In genomic region chr22:30398685-30399680, GRCh38 we compare ENCODE assay signal across 12 cellular contexts. TPM values are rescaled to one million over a fixed set of nuclear protein-coding genes. Genes with fewer than 3 reads are reported as not detected.
A peak's percentile ranks its signal among the peaks of the same experiment; 100 is the strongest.
DNase-seq lines count a peak whose midpoint lies in the region; ATAC-seq and TF ChIP-seq lines count a peak whose summit lies in the region.
"Had no signal": no experiment of that assay in that cellular context is flagged by ENCODE, and none has a peak within 500 bp of the region (broad histone marks: within the 10 kb centered on the region; RNA-seq: fewer than 3 reads in every experiment).

No MANE protein-coding gene starts in this region.

- no peak overlapping the region for H4K5ac ChIP-seq in IMR-90 (ENCODE audit: low read depth, low read length)

- H3K14ac ChIP-seq in IMR-90 (replicated peaks; ENCODE audit: low read depth, low read length) (no peak overlapping the region), mesenchymal stem cell (ENCODE audit: low read length in 2 of 2) (no peak overlapping the region)

- H3K4ac ChIP-seq in IMR-90 (ENCODE audit: low read depth, low read length) (no peak overlapping the region), mesenchymal stem cell (ENCODE audit: low read depth in 1 of 2, low read length in 2 of 2) (no peak overlapping the region)

- H2BK120ac ChIP-seq in IMR-90 (ENCODE audit: low read depth, low read length) = no peak overlapping the region
- no peak overlapping the region for H2BK120ac ChIP-seq in mesenchymal stem cell (ENCODE audit: low read depth, low read length)

- H3K23ac ChIP-seq in IMR-90 (ENCODE audit: low read depth, low read length) = peak overlapping the region; percentile 33; the same call in 1 of the 2 replicates
- H3K23ac ChIP-seq in mesenchymal stem cell (ENCODE audit: low read length in 2 of 2) = no peak overlapping the region

- no TSS peak for BruUV-seq in IMR-90 (replicated peaks; lab: Mats Ljungman, UMichigan)

- intact Hi-C loops in IMR-90 (cut with micrococcal nuclease) = no loop called here
- intact Hi-C loops in left lung (cut with DNase I) = no loop called here

- TF ChIP-seq RAD21 in IMR-90 (IDR thresholded peaks at IDR 0.05; ENCODE audit: low read length) = no peak

- H3K4me2 ChIP-seq in IMR-90 (ENCODE audit: low read depth, low read length) = peak overlapping the region; percentile 94; the same call in 1 of the 2 replicates
- H3K4me2 ChIP-seq in mesenchymal stem cell (ENCODE audit: low read length, poor library complexity, severe bottlenecking) = no peak overlapping the region

- ATAC-seq in IMR-90 (ENCODE audit: low read depth) (no peak), HG03139 (IDR thresholded peaks at IDR 0.05; ENCODE audit: unreplicated experiment) (no peak), HG03196 (IDR thresholded peaks at IDR 0.05; ENCODE audit: unreplicated experiment) (no peak), left lung (no peak)

- peaks cover 14% of the 10 kb centered on the region for H3K4me1 ChIP-seq in IMR-90 (ENCODE audit: control insufficient read depth, insufficient read depth, low read length)
- peaks cover 25% of the 10 kb centered on the region for H3K4me1 ChIP-seq in mesenchymal stem cell (ENCODE audit: control insufficient read depth, insufficient read depth, low read depth, low read length)
- H3K4me1 ChIP-seq in left lung = peaks cover 3 to 21% of the 10 kb centered on the region in 2 donors
- H3K4me1 ChIP-seq: parathyroid adenoma had no signal

- peaks cover 16% of the 10 kb centered on the region for H4K20me1 ChIP-seq in IMR-90 (ENCODE audit: insufficient read depth, low read length)

- H3K56ac ChIP-seq in IMR-90 (ENCODE audit: extremely low read depth, insufficient read depth, low read length) = no peak overlapping the region

- H4K8ac ChIP-seq in IMR-90 (ENCODE audit: low read depth in 2 of 2, low read length in 2 of 2) (no peak overlapping the region; a peak in 1 of 4 replicates), mesenchymal stem cell (ENCODE audit: low read length) (no peak overlapping the region)

- no peak overlapping the region; the same call in 1 of the 2 replicates for H4K91ac ChIP-seq in IMR-90 (ENCODE audit: insufficient read depth, low read depth, low read length)
- no peak overlapping the region for H4K91ac ChIP-seq in mesenchymal stem cell (ENCODE audit: low read length)

- peak overlapping the region; percentile 70 for H2AK5ac ChIP-seq in IMR-90 (ENCODE audit: low read depth, low read length)
- H2AK5ac ChIP-seq in mesenchymal stem cell (ENCODE audit: low read length, severe bottlenecking) = no peak overlapping the region

- WGBS in IMR-90 (ENCODE audit: extremely low coverage in 2 of 2, insufficient read length in 1 of 2), 2 experiments = 74% methylated on average over 7 of the region's 25 CpGs; no CpG with 5 or more reads in 1 of the 2 experiments
- 88% methylated on average over 18 of the region's 25 CpGs for WGBS in mesenchymal stem cell

- in situ Hi-C loops in IMR-90 (cut with MboI; ENCODE audit: low sequenced_read_pairs) (loop anchor here (10.0 kb wide), 2 partner anchors 86 to 294 kb away; no protein-coding TSS in a partner anchor), astrocyte of the cerebellum (cut with HindIII; ENCODE audit: low sequenced_read_pairs) (no loop called here)

- CTCF ChIA-PET in IMR-90 (lab: Yijun Ruan, JAX) = no interaction called here

- POLR2A ChIA-PET in IMR-90 (lab: Charles Lee; ENCODE audit: unreplicated experiment) = interaction anchor here (0.5 kb wide), 1 partner anchor 515 kb away, joined by 3 read pairs; no protein-coding TSS in a partner anchor

- H2BK20ac ChIP-seq in IMR-90 (ENCODE audit: low read depth, low read length) = no peak overlapping the region

- H2AFZ ChIP-seq in IMR-90 (replicated peaks; ENCODE audit: low read length, poor library complexity) (peak overlapping the region; percentile 57), mesenchymal stem cell (ENCODE audit: low read depth, low read length) (no peak overlapping the region)
- H2AFZ ChIP-seq: parathyroid adenoma had no signal

- H2BK12ac ChIP-seq in mesenchymal stem cell (ENCODE audit: low read length in 2 of 2) = no peak overlapping the region

- H2BK15ac ChIP-seq in IMR-90 (ENCODE audit: low read depth, low read length) = no peak overlapping the region
- H2BK15ac ChIP-seq in mesenchymal stem cell (ENCODE audit: low read depth, poor library complexity, severe bottlenecking) = no peak overlapping the region

- no peaks in the 10 kb centered on the region for H3K27me3 ChIP-seq in IMR-90 (ENCODE audit: control insufficient read depth, insufficient read depth, low read length)
- no peaks in the 10 kb centered on the region for H3K27me3 ChIP-seq in mesenchymal stem cell (ENCODE audit: control insufficient read depth in 1 of 2, insufficient read depth in 1 of 2, low read length in 2 of 2)
- H3K27me3 ChIP-seq in left lung = peaks cover 0 to 52% of the 10 kb centered on the region in 2 donors

- H3K9me1 ChIP-seq in IMR-90 (ENCODE audit: insufficient read depth, low read length) = peaks cover 13% of the 10 kb centered on the region

- H3K27ac ChIP-seq in IMR-90 (ENCODE audit: insufficient read depth, low read length) (no peak overlapping the region), mesenchymal stem cell (ENCODE audit: low read length, poor library complexity, severe bottlenecking) (no peak overlapping the region), left lung (no peak overlapping the region)
- H3K27ac ChIP-seq: parathyroid adenoma had no signal

- H2BK5ac ChIP-seq in IMR-90 (ENCODE audit: low read depth, low read length, poor library complexity, severe bottlenecking) (no peak overlapping the region), mesenchymal stem cell (ENCODE audit: low read depth, low read length, poor library complexity, severe bottlenecking) (no peak overlapping the region)

- H3K9me3 ChIP-seq in IMR-90 (ENCODE audit: control insufficient read depth, insufficient read depth, low read length) (no peaks in the 10 kb centered on the region), mesenchymal stem cell (ENCODE audit: control insufficient read depth, low read length) (no peaks in the 10 kb centered on the region), left lung (no peaks in the 10 kb centered on the region)

- no peak overlapping the region for H2AK9ac ChIP-seq in IMR-90 (replicated peaks; ENCODE audit: low read depth, low read length, poor library complexity)

- TF ChIP-seq CTCF in AG10803 (conservative IDR thresholded peaks at IDR 0.05; ENCODE audit: low read length) = no peak
- no peak for TF ChIP-seq CTCF in IMR-90 (conservative IDR thresholded peaks at IDR 0.05; ENCODE audit: low read depth, low read length)
- no peak for TF ChIP-seq CTCF in astrocyte of the cerebellum (IDR thresholded peaks at IDR 0.05; ENCODE audit: low read depth, low read length, missing control alignments)
- no peak for TF ChIP-seq CTCF in left lung (IDR thresholded peaks at IDR 0.05)

- H3K4me3 ChIP-seq in AG10803 (ENCODE audit: low read length) (peak overlapping the region; percentile 83; the same call in 1 of the 2 replicates), IMR-90 (ENCODE audit: insufficient read depth, low read depth, low read length) (no peak overlapping the region), astrocyte of the cerebellum (ENCODE audit: low read depth, low read length) (peak overlapping the region; percentile 70), mesenchymal stem cell (ENCODE audit: insufficient read depth in 1 of 2, low read depth in 1 of 2, low read length in 2 of 2) (peak overlapping the region in 1 of 2 experiments; percentile 82), left lung (no peak overlapping the region)

- dilution Hi-C loops in IMR-90 (cut with HindIII; ENCODE audit: low sequenced_read_pairs, unreplicated experiment) = no loop called here

- no peak overlapping the region for H3K9ac ChIP-seq in IMR-90 (ENCODE audit: low read depth, low read length)
- peak overlapping the region; percentile 54 for H3K9ac ChIP-seq in mesenchymal stem cell (ENCODE audit: low read length)
- H3K9ac ChIP-seq: parathyroid adenoma had no signal

- peaks cover 4% of the 10 kb centered on the region; the same call in 1 of the 2 replicates for H3K36me3 ChIP-seq in IMR-90 (ENCODE audit: control insufficient read depth, insufficient read depth, low read length)
- H3K36me3 ChIP-seq in mesenchymal stem cell (ENCODE audit: control insufficient read depth in 1 of 2, insufficient read depth in 2 of 2, low read depth in 1 of 2, low read length in 2 of 2) = peaks cover 2 to 10% of the 10 kb centered on the region in 2 experiments
- no peaks in the 10 kb centered on the region for H3K36me3 ChIP-seq in left lung

- no peak for TF ChIP-seq POLR2A in IMR-90 (IDR thresholded peaks at IDR 0.05; ENCODE audit: low read depth, low read length)

- H3K18ac ChIP-seq in IMR-90 (ENCODE audit: low read depth, low read length) (no peak overlapping the region), mesenchymal stem cell (ENCODE audit: low read depth in 1 of 2, low read length in 2 of 2) (no peak overlapping the region)

- DNase-seq in AG10803 (ENCODE audit: low read depth) (no peak), IMR-90 (no peak), astrocyte of the cerebellum (ENCODE audit: low read depth) (no peak), mesenchymal stem cell (no peak), NCI-H1092 (lab: John Stamatoyannopoulos, UW) (no peak), left lung (no peak)
- DNase-seq: activated gamma-delta T cell, head of caudate nucleus, NCI-H187 treated with DMSO at 0.1 percent for 48 hours had no signal

- H3K79me1 ChIP-seq in IMR-90 (ENCODE audit: low read depth in 1 of 2, low read length in 2 of 2) (peaks cover 22 to 44% of the 10 kb centered on the region in 2 experiments), mesenchymal stem cell (replicated peaks; ENCODE audit: low read length, poor library complexity, severe bottlenecking) (peaks cover 34% of the 10 kb centered on the region)

RNA-seq across cellular contexts. Expression of gene SEC14L2, which starts 2.2 kb away (rescaled TPM):
- 37.8 and 54.8 TPM in 2 replicates for total RNA-seq in IMR-90 (2012; rRNA removed)
- polyA plus RNA-seq in IMR-90 (2012; rRNA removed) = 24.0 and 38.7 TPM in 2 replicates
- polyA plus RNA-seq in IMR-90 (2012; cell fraction: cytosol; rRNA removed) = 10.1 and 20.7 TPM in 2 replicates
- 57.9 and 59.4 TPM in 2 replicates for polyA plus RNA-seq in IMR-90 (2012; cell fraction: nucleus; rRNA removed; ENCODE audit: low replicate concordance)
- 5.6 TPM for polyA plus RNA-seq in mesenchymal stem cell (2013, experiment 1 of 2)
- 4.8 TPM for polyA plus RNA-seq in mesenchymal stem cell (2013, experiment 2 of 2)
- 1 to 10 TPM; 8.3 to 9.2 TPM for total RNA-seq in left lung

RNA-seq across cellular contexts. Expression of gene RNF215, which starts 11.8 kb away (rescaled TPM):
- total RNA-seq in IMR-90 (2012; rRNA removed) (13.6 and 15.8 TPM in 2 replicates), left lung (10 to 100 TPM; 14.6 to 19.0 TPM)
- 21.4 and 21.9 TPM in 2 replicates for polyA plus RNA-seq in IMR-90 (2012; rRNA removed)
- polyA plus RNA-seq in IMR-90 (2012; cell fraction: cytosol; rRNA removed) = 12.5 and 16.5 TPM in 2 replicates
- 74.1 and 148 TPM in 2 replicates for polyA plus RNA-seq in IMR-90 (2012; cell fraction: nucleus; rRNA removed; ENCODE audit: low replicate concordance)
- 5.1 TPM for polyA plus RNA-seq in mesenchymal stem cell (2013, experiment 1 of 2)
- polyA plus RNA-seq in mesenchymal stem cell (2013, experiment 2 of 2) = 7.0 TPM

RNA-seq across cellular contexts. Expression of gene MTFP1, which starts 26.6 kb away (rescaled TPM):
- total RNA-seq in IMR-90 (2012; rRNA removed) = 5.6 and 7.3 TPM in 2 replicates
- 7.7 and 8.1 TPM in 2 replicates for polyA plus RNA-seq in IMR-90 (2012; rRNA removed)
- 26.6 and 29.1 TPM in 2 replicates for polyA plus RNA-seq in IMR-90 (2012; cell fraction: cytosol; rRNA removed)
- polyA plus RNA-seq in IMR-90 (2012; cell fraction: nucleus; rRNA removed; ENCODE audit: low replicate concordance) = 10.3 and 20.5 TPM in 2 replicates
- 7.4 TPM for polyA plus RNA-seq in mesenchymal stem cell (2013, experiment 1 of 2)
- 6.4 TPM for polyA plus RNA-seq in mesenchymal stem cell (2013, experiment 2 of 2)
- 10 to 100 TPM; 15.6 to 31.8 TPM for total RNA-seq in left lung

RNA-seq across cellular contexts. Expression of gene CCDC157, which starts 42.2 kb away (rescaled TPM):
- total RNA-seq in IMR-90 (2012; rRNA removed) (0.83 and 0.90 TPM in 2 replicates), left lung (1 to 10 TPM; 2.8 to 3.9 TPM)
- 2.2 and 2.6 TPM in 2 replicates for polyA plus RNA-seq in IMR-90 (2012; rRNA removed)
- polyA plus RNA-seq in IMR-90 (2012; cell fraction: cytosol; rRNA removed) = 2.1 and 2.8 TPM in 2 replicates
- polyA plus RNA-seq in IMR-90 (2012; cell fraction: nucleus; rRNA removed; ENCODE audit: low replicate concordance) = 3.1 and 7.3 TPM in 2 replicates
- 1.7 TPM for polyA plus RNA-seq in mesenchymal stem cell (2013, experiment 1 of 2)
- polyA plus RNA-seq in mesenchymal stem cell (2013, experiment 2 of 2) = 1.8 TPM

RNA-seq across cellular contexts. Expression of gene SF3A1, which starts 42.3 kb away (rescaled TPM):
- total RNA-seq in IMR-90 (2012; rRNA removed) (36.9 and 49.7 TPM in 2 replicates), left lung (100 to 1,000 TPM; 133 to 146 TPM)
- 67.2 and 68.9 TPM in 2 replicates for polyA plus RNA-seq in IMR-90 (2012; rRNA removed)
- 118 and 156 TPM in 2 replicates for polyA plus RNA-seq in IMR-90 (2012; cell fraction: cytosol; rRNA removed)
- polyA plus RNA-seq in IMR-90 (2012; cell fraction: nucleus; rRNA removed; ENCODE audit: low replicate concordance) = 109 and 114 TPM in 2 replicates
- 106 TPM for polyA plus RNA-seq in mesenchymal stem cell (2013, experiment 1 of 2)
- 105 TPM for polyA plus RNA-seq in mesenchymal stem cell (2013, experiment 2 of 2)

Comparison
In these comparisons a context has a peak if more than half of its experiments do, and no peak if none do; other contexts are left out.
1. H3K4me3 ChIP-seq: peak in AG10803 (single experiment) and astrocyte of the cerebellum (single experiment); none in IMR-90 (single experiment) and left lung (0 of 2).